In the genomic region with DNA sequence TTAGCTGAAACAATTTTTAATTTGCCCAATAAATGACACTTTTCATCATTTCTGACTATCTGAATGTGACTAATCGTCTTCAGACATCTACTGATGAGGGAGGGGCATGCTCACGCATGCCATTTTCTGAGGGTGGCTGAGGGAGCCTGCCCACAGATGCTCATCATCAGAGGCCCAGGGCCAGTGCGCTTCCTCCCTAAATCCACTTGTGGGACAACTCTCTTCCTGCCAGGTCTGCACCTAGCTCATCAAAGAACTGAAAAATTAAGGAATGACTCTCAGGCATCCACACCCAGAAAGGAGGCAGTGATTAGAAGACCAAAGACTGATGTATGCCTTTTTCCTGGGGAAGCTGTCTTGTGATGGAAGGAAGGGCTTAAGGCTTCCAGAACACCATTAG, we compare ENCODE assay signal across 1 cellular context.
TF ChIP-seq lines count a peak whose summit lies in the region.

No MANE protein-coding gene starts in this region.

TF ChIP-seq in endothelial cell of umbilical vein, 7 proteins besides CTCF, POLR2A, EP300 and RAD21:
- TF ChIP-seq, protein P1, sequence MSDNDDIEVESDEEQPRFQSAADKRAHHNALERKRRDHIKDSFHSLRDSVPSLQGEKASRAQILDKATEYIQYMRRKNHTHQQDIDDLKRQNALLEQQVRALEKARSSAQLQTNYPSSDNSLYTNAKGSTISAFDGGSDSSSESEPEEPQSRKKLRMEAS (IDR thresholded peaks at IDR 0.05; ENCODE audit: insufficient read depth, insufficient read length): no peak
- TF ChIP-seq EZH2 (IDR thresholded peaks at IDR 0.05; ENCODE audit: borderline replicate concordance, low read depth, low read length, severe bottlenecking): no peak
- peak; percentile 15 for TF ChIP-seq POLR2AphosphoS5 (IDR thresholded peaks at IDR 0.05; ENCODE audit: insufficient read depth, low read depth, low read length)
